1 cellular context compared by ENCODE assay signal in the genomic region with DNA sequence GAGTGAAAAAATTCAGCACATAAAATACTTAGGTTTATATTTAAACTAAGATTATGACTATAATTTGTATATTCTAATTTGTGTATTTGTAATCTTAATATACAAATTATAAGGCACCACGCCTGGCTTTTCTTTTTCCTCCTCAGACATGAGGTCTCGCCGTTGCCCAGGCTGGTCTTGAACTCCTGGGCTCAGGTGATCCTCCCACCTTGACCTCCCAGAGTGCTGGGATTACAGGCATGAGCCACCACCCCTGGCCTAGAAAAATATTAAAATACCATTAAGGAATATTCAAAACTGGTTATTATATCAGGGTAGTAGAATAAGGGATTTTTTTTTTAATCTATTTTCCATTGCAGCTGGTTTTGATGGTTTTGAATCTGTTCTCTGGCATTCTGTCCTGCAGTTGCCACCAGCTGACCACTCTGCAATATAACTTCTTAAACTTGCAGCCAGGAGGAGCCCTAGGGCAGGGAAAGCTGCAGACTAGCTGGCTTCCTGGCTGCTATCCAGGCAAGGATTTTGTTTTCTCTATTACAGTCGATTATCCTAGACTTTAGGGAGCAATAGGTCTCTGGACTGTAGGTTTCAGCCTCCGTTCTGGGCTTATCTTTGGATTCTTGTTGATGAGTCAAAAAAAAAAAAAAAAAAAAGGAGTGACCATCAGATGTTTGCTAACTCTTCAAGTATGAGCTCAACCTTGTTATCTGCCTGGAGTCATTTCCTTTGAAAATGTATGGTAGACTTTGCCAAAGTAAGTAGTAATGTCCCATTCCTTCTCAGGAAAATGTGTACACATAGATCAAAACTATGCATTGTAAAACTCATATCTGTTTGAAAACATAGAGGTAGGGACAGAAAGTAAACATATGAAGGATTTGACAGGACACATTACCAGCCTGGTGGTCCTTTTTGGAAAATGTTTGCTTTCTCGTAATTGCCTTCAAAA.
A peak's percentile ranks its signal among the peaks of the same experiment; 100 is the strongest.
TF ChIP-seq lines count a peak whose summit lies in the region.

No MANE protein-coding gene starts in this region.

TF ChIP-seq in HepG2, 621 proteins besides CTCF, POLR2A, EP300 and RAD21 (continued from another document and continues in another):
- TF ChIP-seq NONO (IDR thresholded peaks at IDR 0.05), result no peak
- TF ChIP-seq NONO (CRISPR knock-in tag; conservative IDR thresholded peaks at IDR 0.05), result 0 out of 2 replicates have a peak, but pooled peaks have one; percentile 34
- TF ChIP-seq, protein P1, sequence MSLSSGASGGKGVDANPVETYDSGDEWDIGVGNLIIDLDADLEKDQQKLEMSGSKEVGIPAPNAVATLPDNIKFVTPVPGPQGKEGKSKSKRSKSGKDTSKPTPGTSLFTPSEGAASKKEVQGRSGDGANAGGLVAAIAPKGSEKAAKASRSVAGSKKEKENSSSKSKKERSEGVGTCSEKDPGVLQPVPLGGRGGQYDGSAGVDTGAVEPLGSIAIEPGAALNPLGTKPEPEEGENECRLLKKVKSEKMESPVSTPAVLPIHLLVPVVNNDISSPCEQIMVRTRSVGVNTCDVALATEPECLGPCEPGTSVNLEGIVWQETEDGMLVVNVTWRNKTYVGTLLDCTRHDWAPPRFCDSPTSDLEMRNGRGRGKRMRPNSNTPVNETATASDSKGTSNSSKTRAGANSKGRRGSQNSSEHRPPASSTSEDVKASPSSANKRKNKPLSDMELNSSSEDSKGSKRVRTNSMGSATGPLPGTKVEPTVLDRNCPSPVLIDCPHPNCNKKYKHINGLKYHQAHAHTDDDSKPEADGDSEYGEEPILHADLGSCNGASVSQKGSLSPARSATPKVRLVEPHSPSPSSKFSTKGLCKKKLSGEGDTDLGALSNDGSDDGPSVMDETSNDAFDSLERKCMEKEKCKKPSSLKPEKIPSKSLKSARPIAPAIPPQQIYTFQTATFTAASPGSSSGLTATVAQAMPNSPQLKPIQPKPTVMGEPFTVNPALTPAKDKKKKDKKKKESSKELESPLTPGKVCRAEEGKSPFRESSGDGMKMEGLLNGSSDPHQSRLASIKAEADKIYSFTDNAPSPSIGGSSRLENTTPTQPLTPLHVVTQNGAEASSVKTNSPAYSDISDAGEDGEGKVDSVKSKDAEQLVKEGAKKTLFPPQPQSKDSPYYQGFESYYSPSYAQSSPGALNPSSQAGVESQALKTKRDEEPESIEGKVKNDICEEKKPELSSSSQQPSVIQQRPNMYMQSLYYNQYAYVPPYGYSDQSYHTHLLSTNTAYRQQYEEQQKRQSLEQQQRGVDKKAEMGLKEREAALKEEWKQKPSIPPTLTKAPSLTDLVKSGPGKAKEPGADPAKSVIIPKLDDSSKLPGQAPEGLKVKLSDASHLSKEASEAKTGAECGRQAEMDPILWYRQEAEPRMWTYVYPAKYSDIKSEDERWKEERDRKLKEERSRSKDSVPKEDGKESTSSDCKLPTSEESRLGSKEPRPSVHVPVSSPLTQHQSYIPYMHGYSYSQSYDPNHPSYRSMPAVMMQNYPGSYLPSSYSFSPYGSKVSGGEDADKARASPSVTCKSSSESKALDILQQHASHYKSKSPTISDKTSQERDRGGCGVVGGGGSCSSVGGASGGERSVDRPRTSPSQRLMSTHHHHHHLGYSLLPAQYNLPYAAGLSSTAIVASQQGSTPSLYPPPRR (CRISPR knock-in tag; IDR thresholded peaks at IDR 0.05; ENCODE audit: borderline replicate concordance), result peak; percentile 11; the same call in 1 of the 2 replicates
- no peak for TF ChIP-seq ZNF224 (CRISPR knock-in tag; IDR thresholded peaks at IDR 0.05)
- TF ChIP-seq, protein P2, sequence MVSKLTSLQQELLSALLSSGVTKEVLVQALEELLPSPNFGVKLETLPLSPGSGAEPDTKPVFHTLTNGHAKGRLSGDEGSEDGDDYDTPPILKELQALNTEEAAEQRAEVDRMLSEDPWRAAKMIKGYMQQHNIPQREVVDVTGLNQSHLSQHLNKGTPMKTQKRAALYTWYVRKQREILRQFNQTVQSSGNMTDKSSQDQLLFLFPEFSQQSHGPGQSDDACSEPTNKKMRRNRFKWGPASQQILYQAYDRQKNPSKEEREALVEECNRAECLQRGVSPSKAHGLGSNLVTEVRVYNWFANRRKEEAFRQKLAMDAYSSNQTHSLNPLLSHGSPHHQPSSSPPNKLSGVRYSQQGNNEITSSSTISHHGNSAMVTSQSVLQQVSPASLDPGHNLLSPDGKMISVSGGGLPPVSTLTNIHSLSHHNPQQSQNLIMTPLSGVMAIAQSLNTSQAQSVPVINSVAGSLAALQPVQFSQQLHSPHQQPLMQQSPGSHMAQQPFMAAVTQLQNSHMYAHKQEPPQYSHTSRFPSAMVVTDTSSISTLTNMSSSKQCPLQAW (CRISPR knock-in tag; IDR thresholded peaks at IDR 0.05), result peak; percentile 80; the same call in 1 of the 2 replicates
- TF ChIP-seq, protein P3, sequence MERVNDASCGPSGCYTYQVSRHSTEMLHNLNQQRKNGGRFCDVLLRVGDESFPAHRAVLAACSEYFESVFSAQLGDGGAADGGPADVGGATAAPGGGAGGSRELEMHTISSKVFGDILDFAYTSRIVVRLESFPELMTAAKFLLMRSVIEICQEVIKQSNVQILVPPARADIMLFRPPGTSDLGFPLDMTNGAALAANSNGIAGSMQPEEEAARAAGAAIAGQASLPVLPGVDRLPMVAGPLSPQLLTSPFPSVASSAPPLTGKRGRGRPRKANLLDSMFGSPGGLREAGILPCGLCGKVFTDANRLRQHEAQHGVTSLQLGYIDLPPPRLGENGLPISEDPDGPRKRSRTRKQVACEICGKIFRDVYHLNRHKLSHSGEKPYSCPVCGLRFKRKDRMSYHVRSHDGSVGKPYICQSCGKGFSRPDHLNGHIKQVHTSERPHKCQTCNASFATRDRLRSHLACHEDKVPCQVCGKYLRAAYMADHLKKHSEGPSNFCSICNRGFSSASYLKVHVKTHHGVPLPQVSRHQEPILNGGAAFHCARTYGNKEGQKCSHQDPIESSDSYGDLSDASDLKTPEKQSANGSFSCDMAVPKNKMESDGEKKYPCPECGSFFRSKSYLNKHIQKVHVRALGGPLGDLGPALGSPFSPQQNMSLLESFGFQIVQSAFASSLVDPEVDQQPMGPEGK (CRISPR knock-in tag; IDR thresholded peaks at IDR 0.05), result 0 out of 2 replicates have a peak, but pooled peaks have one; percentile 24
- TF ChIP-seq NCOA1 (CRISPR knock-in tag; IDR thresholded peaks at IDR 0.05), result no peak
- no peak for TF ChIP-seq ZNF607 (CRISPR knock-in tag; IDR thresholded peaks at IDR 0.05; ENCODE audit: borderline replicate concordance)
- no peak for TF ChIP-seq NR2C2 (CRISPR knock-in tag; IDR thresholded peaks at IDR 0.05; ENCODE audit: borderline replicate concordance)
- TF ChIP-seq HNRNPH1 (optimal IDR thresholded peaks at IDR 0.05; ENCODE audit: low read depth, low read length), result no peak
- TF ChIP-seq RXRA (CRISPR knock-in tag; IDR thresholded peaks at IDR 0.05), result no peak; the same call in 1 of the 2 replicates
- TF ChIP-seq NFRKB (IDR thresholded peaks at IDR 0.05), result no peak
- no peak for TF ChIP-seq ZNF180 (CRISPR knock-in tag; IDR thresholded peaks at IDR 0.05; ENCODE audit: borderline replicate concordance, low read depth)
- TF ChIP-seq, protein P4, sequence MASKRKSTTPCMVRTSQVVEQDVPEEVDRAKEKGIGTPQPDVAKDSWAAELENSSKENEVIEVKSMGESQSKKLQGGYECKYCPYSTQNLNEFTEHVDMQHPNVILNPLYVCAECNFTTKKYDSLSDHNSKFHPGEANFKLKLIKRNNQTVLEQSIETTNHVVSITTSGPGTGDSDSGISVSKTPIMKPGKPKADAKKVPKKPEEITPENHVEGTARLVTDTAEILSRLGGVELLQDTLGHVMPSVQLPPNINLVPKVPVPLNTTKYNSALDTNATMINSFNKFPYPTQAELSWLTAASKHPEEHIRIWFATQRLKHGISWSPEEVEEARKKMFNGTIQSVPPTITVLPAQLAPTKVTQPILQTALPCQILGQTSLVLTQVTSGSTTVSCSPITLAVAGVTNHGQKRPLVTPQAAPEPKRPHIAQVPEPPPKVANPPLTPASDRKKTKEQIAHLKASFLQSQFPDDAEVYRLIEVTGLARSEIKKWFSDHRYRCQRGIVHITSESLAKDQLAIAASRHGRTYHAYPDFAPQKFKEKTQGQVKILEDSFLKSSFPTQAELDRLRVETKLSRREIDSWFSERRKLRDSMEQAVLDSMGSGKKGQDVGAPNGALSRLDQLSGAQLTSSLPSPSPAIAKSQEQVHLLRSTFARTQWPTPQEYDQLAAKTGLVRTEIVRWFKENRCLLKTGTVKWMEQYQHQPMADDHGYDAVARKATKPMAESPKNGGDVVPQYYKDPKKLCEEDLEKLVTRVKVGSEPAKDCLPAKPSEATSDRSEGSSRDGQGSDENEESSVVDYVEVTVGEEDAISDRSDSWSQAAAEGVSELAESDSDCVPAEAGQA (IDR thresholded peaks at IDR 0.05; ENCODE audit: low read depth), result no peak
- TF ChIP-seq, protein P4 (CRISPR knock-in tag; IDR thresholded peaks at IDR 0.05; ENCODE audit: borderline replicate concordance), result no peak
- TF ChIP-seq ZBTB38 (CRISPR knock-in tag; IDR thresholded peaks at IDR 0.05), result no peak
- no peak for TF ChIP-seq NCOR1 (IDR thresholded peaks at IDR 0.05; ENCODE audit: borderline replicate concordance, low read length)
- TF ChIP-seq HNF4A (CRISPR knock-in tag; IDR thresholded peaks at IDR 0.05), result peak; percentile 26; the same call in 1 of the 2 replicates
- no peak for TF ChIP-seq ZNF709 (CRISPR knock-in tag; IDR thresholded peaks at IDR 0.05)
- no peak for TF ChIP-seq NFYB (CRISPR knock-in tag; IDR thresholded peaks at IDR 0.05)
- no peak for TF ChIP-seq RBAK (CRISPR knock-in tag; IDR thresholded peaks at IDR 0.05)
- TF ChIP-seq, protein P5, sequence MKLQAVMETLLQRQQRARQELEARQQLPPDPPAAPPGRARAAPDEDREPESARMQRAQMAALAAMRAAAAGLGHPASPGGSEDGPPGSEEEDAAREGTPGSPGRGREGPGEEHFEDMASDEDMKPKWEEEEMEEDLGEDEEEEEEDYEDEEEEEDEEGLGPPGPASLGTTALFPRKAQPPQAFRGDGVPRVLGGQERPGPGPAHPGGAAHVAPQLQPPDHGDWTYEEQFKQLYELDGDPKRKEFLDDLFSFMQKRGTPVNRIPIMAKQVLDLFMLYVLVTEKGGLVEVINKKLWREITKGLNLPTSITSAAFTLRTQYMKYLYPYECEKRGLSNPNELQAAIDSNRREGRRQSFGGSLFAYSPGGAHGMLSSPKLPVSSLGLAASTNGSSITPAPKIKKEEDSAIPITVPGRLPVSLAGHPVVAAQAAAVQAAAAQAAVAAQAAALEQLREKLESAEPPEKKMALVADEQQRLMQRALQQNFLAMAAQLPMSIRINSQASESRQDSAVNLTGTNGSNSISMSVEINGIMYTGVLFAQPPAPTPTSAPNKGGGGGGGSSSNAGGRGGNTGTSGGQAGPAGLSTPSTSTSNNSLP (IDR thresholded peaks at IDR 0.05; ENCODE audit: low read depth, low read length), result peak; percentile 47
- no peak for TF ChIP-seq TP53 (CRISPR knock-in tag; conservative IDR thresholded peaks at IDR 0.05)
- no peak for TF ChIP-seq PRMT3 (CRISPR knock-in tag; IDR thresholded peaks at IDR 0.05; ENCODE audit: borderline replicate concordance, low read depth)
- no peak for TF ChIP-seq SP5 (CRISPR knock-in tag; IDR thresholded peaks at IDR 0.05; ENCODE audit: borderline replicate concordance, low read depth)
- TF ChIP-seq ZNF629 (CRISPR knock-in tag; conservative IDR thresholded peaks at IDR 0.05), result no peak
- TF ChIP-seq ZNF207 (IDR thresholded peaks at IDR 0.05; ENCODE audit: borderline replicate concordance), result no peak
- no peak for TF ChIP-seq CREB1 (IDR thresholded peaks at IDR 0.05)
- no peak for TF ChIP-seq CREB1 (CRISPR knock-in tag; IDR thresholded peaks at IDR 0.05)
- TF ChIP-seq, protein P6, sequence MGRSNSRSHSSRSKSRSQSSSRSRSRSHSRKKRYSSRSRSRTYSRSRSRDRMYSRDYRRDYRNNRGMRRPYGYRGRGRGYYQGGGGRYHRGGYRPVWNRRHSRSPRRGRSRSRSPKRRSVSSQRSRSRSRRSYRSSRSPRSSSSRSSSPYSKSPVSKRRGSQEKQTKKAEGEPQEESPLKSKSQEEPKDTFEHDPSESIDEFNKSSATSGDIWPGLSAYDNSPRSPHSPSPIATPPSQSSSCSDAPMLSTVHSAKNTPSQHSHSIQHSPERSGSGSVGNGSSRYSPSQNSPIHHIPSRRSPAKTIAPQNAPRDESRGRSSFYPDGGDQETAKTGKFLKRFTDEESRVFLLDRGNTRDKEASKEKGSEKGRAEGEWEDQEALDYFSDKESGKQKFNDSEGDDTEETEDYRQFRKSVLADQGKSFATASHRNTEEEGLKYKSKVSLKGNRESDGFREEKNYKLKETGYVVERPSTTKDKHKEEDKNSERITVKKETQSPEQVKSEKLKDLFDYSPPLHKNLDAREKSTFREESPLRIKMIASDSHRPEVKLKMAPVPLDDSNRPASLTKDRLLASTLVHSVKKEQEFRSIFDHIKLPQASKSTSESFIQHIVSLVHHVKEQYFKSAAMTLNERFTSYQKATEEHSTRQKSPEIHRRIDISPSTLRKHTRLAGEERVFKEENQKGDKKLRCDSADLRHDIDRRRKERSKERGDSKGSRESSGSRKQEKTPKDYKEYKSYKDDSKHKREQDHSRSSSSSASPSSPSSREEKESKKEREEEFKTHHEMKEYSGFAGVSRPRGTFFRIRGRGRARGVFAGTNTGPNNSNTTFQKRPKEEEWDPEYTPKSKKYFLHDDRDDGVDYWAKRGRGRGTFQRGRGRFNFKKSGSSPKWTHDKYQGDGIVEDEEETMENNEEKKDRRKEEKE (IDR thresholded peaks at IDR 0.05), result no peak
- no peak for TF ChIP-seq KLF15 (CRISPR knock-in tag; IDR thresholded peaks at IDR 0.05; ENCODE audit: borderline replicate concordance)
- TF ChIP-seq ZNF652 (CRISPR knock-in tag; IDR thresholded peaks at IDR 0.05; ENCODE audit: borderline replicate concordance, low read depth), result 0 out of 2 replicates have a peak, but pooled peaks have one; percentile 27
- no peak for TF ChIP-seq FOXM1 (CRISPR knock-in tag; IDR thresholded peaks at IDR 0.05)
- no peak for TF ChIP-seq JDP2 (CRISPR knock-in tag; IDR thresholded peaks at IDR 0.05; ENCODE audit: borderline replicate concordance)
- no peak for TF ChIP-seq ZNF530 (CRISPR knock-in tag; IDR thresholded peaks at IDR 0.05; ENCODE audit: low read depth)
- TF ChIP-seq GTF3A (CRISPR knock-in tag; conservative IDR thresholded peaks at IDR 0.05), result no peak
- no peak for TF ChIP-seq KAT2B (IDR thresholded peaks at IDR 0.05; ENCODE audit: borderline replicate concordance, low read depth, low read length)
- peak; percentile 47; the same call in 1 of the 2 replicates for TF ChIP-seq KDM5A (IDR thresholded peaks at IDR 0.05; ENCODE audit: borderline replicate concordance, low read length)
- no peak for TF ChIP-seq FOXK2 (IDR thresholded peaks at IDR 0.05)
- TF ChIP-seq ZFP36L1 (CRISPR knock-in tag; IDR thresholded peaks at IDR 0.05), result no peak
